In genomic region chr1:19664453-19665043, GRCh38 we compare ENCODE assay signal across 9 cellular contexts. TPM values are rescaled to one million over a fixed set of nuclear protein-coding genes. Genes with fewer than 3 reads are reported as not detected.
DNase-seq lines count a peak whose midpoint lies in the region; ATAC-seq and TF ChIP-seq lines count a peak whose summit lies in the region.
"Had no signal": no experiment of that assay in that cellular context is flagged by ENCODE, and none has a peak within 500 bp of the region (broad histone marks: within the 10 kb centered on the region; RNA-seq: fewer than 3 reads in every experiment).

HTR6 (plus strand) TSS chr1:19664875; CDS start chr1:19665754, 879 bp downstream.

- TF ChIP-seq CTCF in adrenal gland (IDR thresholded peaks at IDR 0.05) = no peak

- peaks cover 17 to 21% of the 10 kb centered on the region in 2 donors for H3K4me1 Mint-ChIP-seq in effector memory CD8-positive, alpha-beta T cell (ENCODE audit: low read depth in 2 of 2)

- H3K27me3 ChIP-seq in skeletal muscle satellite cell (ENCODE audit: control insufficient read depth, insufficient read depth, low read length) (peaks cover 62% of the 10 kb centered on the region), adrenal gland (peaks cover 35% of the 10 kb centered on the region)

- peak within 1 kb of the TSS; percentile 73 for H3K4me2 ChIP-seq in skeletal muscle satellite cell (ENCODE audit: low read length)

- H3K27ac ChIP-seq in SK-N-MC = no peak within 1 kb of the TSS
- H3K27ac ChIP-seq in adrenal gland = no peak within 1 kb of the TSS
- H3K27ac ChIP-seq: 22Rv1 had no signal

- H3K9ac ChIP-seq in SK-N-MC (ENCODE audit: insufficient read length) (no peak within 1 kb of the TSS), skeletal muscle satellite cell (ENCODE audit: low read depth, low read length) (no peak within 1 kb of the TSS)

- DNase-seq in DMS 273 (lab: John Stamatoyannopoulos, UW; ENCODE audit: unreplicated experiment) (peak; percentile 73), DMS 273 treated with DMSO at 0.1 percent for 48 hours (lab: John Stamatoyannopoulos, UW) (no peak), SK-N-MC (ENCODE audit: low read depth, low spot score) (no peak), dedifferentiated amniotic fluid mesenchymal stem cell (ENCODE audit: extremely low spot score) (no peak), EL (no peak), adrenal gland (no peak)
- no peak for DNase-seq in effector memory CD8-positive, alpha-beta T cell

- H3K27me3 Mint-ChIP-seq in effector memory CD8-positive, alpha-beta T cell = peaks cover 6 to 61% of the 10 kb centered on the region in 2 donors

- H3K4me3 ChIP-seq in SK-N-MC = peak within 1 kb of the TSS; percentile 22; the same call in 1 of the 2 replicates
- peak within 1 kb of the TSS; percentile 50 for H3K4me3 ChIP-seq in skeletal muscle satellite cell (ENCODE audit: low read length)
- H3K4me3 ChIP-seq in adrenal gland = peak within 1 kb of the TSS in 1 of 4 donors; percentile 16

- H3K9me3 ChIP-seq in SK-N-MC (ENCODE audit: low read depth, low read length) (no peaks in the 10 kb centered on the region), skeletal muscle satellite cell (replicated peaks; ENCODE audit: low read length) (no peaks in the 10 kb centered on the region), adrenal gland (replicated peaks in 1 of 3) (no peaks in the 10 kb centered on the region)

- TF ChIP-seq POLR2A in adrenal gland (IDR thresholded peaks at IDR 0.05) = no peak

- peak within 1 kb of the TSS; percentile 76 to 81 for H3K4me3 Mint-ChIP-seq in effector memory CD8-positive, alpha-beta T cell

- H3K36me3 ChIP-seq in SK-N-MC (ENCODE audit: insufficient read depth, low read length) (no peaks in the 10 kb centered on the region), skeletal muscle satellite cell (ENCODE audit: insufficient read depth, low read length) (no peaks in the 10 kb centered on the region), adrenal gland (replicated peaks in 1 of 2) (no peaks in the 10 kb centered on the region)

- H3K27ac Mint-ChIP-seq in effector memory CD8-positive, alpha-beta T cell = peak within 1 kb of the TSS in 1 of 2 donors; percentile 20

- no peaks in the 10 kb centered on the region for H3K9me3 Mint-ChIP-seq in effector memory CD8-positive, alpha-beta T cell

- peak; percentile 48 for ATAC-seq in effector memory CD8-positive, alpha-beta T cell (replicated peaks)

- 2 to 12% (median 8%) methylated on average over 7 to 57 of the region's 57 CpGs for WGBS in adrenal gland, 4 donors

- H3K4me1 ChIP-seq in skeletal muscle satellite cell (ENCODE audit: control insufficient read depth, insufficient read depth, low read length) (peaks cover 3% of the 10 kb centered on the region), adrenal gland (replicated peaks in 1 of 2) (peaks cover 2 to 3% of the 10 kb centered on the region in 2 donors)

- intact Hi-C loops in adrenal gland (cut with DNase I) = loop anchor here in 1 of 2 donors (5.0 kb wide), 1 partner anchor 38 kb away; no protein-coding TSS in a partner anchor

- H3K36me3 Mint-ChIP-seq in effector memory CD8-positive, alpha-beta T cell (ENCODE audit: insufficient read depth) = peaks cover 7% of the 10 kb centered on the region

RNA-seq across cellular contexts. Expression of gene HTR6, which starts in this region (rescaled TPM):
- total RNA-seq in skeletal muscle satellite cell (2012; rRNA removed) = not detected in 2 replicates
- total RNA-seq in adrenal gland = not detected
- not detected for polyA plus RNA-seq in adrenal gland
